28 cellular contexts compared by ENCODE assay signal in the genomic region with DNA sequence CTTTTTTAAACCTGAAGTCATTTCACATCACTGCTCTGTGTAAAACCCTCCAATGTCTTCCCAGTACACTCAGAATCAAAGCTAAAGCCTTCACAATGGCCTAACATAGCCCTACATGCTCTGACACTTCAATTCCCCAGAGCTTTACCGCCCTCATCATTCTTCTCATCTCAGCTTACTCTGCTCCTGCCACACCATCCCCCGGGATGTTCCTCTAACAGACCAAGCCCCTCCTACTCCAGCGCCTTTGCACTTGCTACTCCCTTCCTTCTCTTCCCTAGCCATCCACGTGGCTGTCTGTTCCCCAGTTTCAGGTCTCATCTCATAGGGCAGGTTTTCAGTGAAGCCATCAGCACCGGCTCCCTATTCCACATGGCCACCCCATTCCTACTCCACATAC.
"Had no signal": no experiment of that assay in that cellular context is flagged by ENCODE, and none has a peak within 500 bp of the region (broad histone marks: within the 10 kb centered on the region; RNA-seq: fewer than 3 reads in every experiment).

No MANE protein-coding gene starts in this region.

- H3K27ac ChIP-seq: adrenal gland, ascending aorta, foreskin keratinocyte, lower lobe of right lung, right lobe of liver, thoracic aorta, upper lobe of left lung, VCaP had no signal

- DNase-seq: activated CD4-positive, alpha-beta T cell treated with anti-CD3 and anti-CD28 coated beads, Interleukin-2, amount 50 U/mL, for 1 hour; activated CD4-positive, CD25-positive, alpha-beta regulatory T cell treated with anti-CD3 and anti-CD28 coated beads, Interleukin-2, amount 50 U/mL, for 72 hours; activated CD8-positive, alpha-beta T cell treated with anti-CD3 and anti-CD28 coated beads, Interleukin-2, amount 10 ng/mL, durations not matched to agents 7 days and 5 days; activated gamma-delta T cell; activated naive CD4-positive, alpha-beta T cell treated with anti-CD3 and anti-CD28 coated beads, Interleukin-2, amount 50 U/mL, for 16 hours; adrenal gland; central memory CD4-positive, alpha-beta T cell; dermis blood vessel endothelial cell; effector CD8-positive, alpha-beta T cell; erythroblast; foreskin keratinocyte; immature natural killer cell; lower lobe of right lung; mesendoderm; naive B cell; posterior cingulate gyrus; right lobe of liver; stimulated activated CD4-positive, alpha-beta T cell treated with anti-CD3 and anti-CD28 coated beads, Interleukin-15, amount 100 ng/mL, for 24 hours; stimulated activated naive B cell treated with anti-CD40 and anti-IgM and Interleukin-4, amounts not matched to agents 10 μg/mL and 1 μg/mL and 100 μg/mL, for 72 hours; upper lobe of left lung had no signal

- H3K27ac Mint-ChIP-seq: activated CD8-positive, alpha-beta T cell treated with anti-CD3 and anti-CD28 coated beads, Interleukin-2, amount 10 ng/mL, durations not matched to agents 7 days and 5 days; activated T-helper 1 cell treated with anti-CD3 and anti-CD28 coated beads, Interleukin-12 subunit alpha, Interleukin-12 subunit beta, Interleukin-2, Interleukin-4 antibody, amounts not matched to agents 30 ng/mL and 10 ng/mL and 1 ng/mL, durations not matched to agents 14 hours and 24 hours and 36 hours; immature natural killer cell; naive B cell; stimulated activated naive B cell treated with anti-CD40 and anti-IgM and Interleukin-4, amounts not matched to agents 10 μg/mL and 1 μg/mL and 100 μg/mL, for 72 hours; T-helper 2 cell treated with Interferon-gamma antibody and Interleukin-4, amounts not matched to agents 5 μg/mL and 100 μg/mL, for 36 hours had no signal

- H3K36me3 ChIP-seq: adrenal gland, ascending aorta, lower lobe of right lung, right lobe of liver, thoracic aorta, upper lobe of left lung had no signal

- H3K9me3 Mint-ChIP-seq: activated T-helper 1 cell treated with anti-CD3 and anti-CD28 coated beads, Interleukin-12 subunit alpha, Interleukin-12 subunit beta, Interleukin-2, Interleukin-4 antibody, amounts not matched to agents 30 ng/mL and 10 ng/mL and 1 ng/mL, durations not matched to agents 14 hours and 24 hours and 36 hours; immature natural killer cell; neural crest cell; stimulated activated naive B cell treated with anti-CD40 and anti-IgM and Interleukin-4, amounts not matched to agents 10 μg/mL and 1 μg/mL and 100 μg/mL, for 72 hours; T-helper 2 cell treated with Interferon-gamma antibody and Interleukin-4, amounts not matched to agents 5 μg/mL and 100 μg/mL, for 36 hours had no signal

- H3K4me2 ChIP-seq: smooth muscle cell had no signal

- H3K36me3 Mint-ChIP-seq: immature natural killer cell; naive B cell; stimulated activated naive B cell treated with anti-CD40 and anti-IgM and Interleukin-4, amounts not matched to agents 10 μg/mL and 1 μg/mL and 100 μg/mL, for 72 hours had no signal

- ATAC-seq: activated CD8-positive, alpha-beta T cell treated with anti-CD3 and anti-CD28 coated beads, Interleukin-2, amount 10 ng/mL, durations not matched to agents 7 days and 5 days; foreskin keratinocyte; left lobe of liver; lower lobe of right lung; right lobe of liver; stimulated activated naive B cell treated with anti-CD40 and anti-IgM and Interleukin-4, amounts not matched to agents 10 μg/mL and 1 μg/mL and 100 μg/mL, for 72 hours had no signal

- H3K4me3 Mint-ChIP-seq: activated CD8-positive, alpha-beta T cell treated with anti-CD3 and anti-CD28 coated beads, Interleukin-2, amount 10 ng/mL, durations not matched to agents 7 days and 5 days; activated T-helper 1 cell treated with anti-CD3 and anti-CD28 coated beads, Interleukin-12 subunit alpha, Interleukin-12 subunit beta, Interleukin-2, Interleukin-4 antibody, amounts not matched to agents 30 ng/mL and 10 ng/mL and 1 ng/mL, durations not matched to agents 14 hours and 24 hours and 36 hours; immature natural killer cell; naive B cell; neural crest cell; stimulated activated naive B cell treated with anti-CD40 and anti-IgM and Interleukin-4, amounts not matched to agents 10 μg/mL and 1 μg/mL and 100 μg/mL, for 72 hours; T-helper 2 cell treated with Interferon-gamma antibody and Interleukin-4, amounts not matched to agents 5 μg/mL and 100 μg/mL, for 36 hours had no signal

- H3K9me3 ChIP-seq: adrenal gland, ascending aorta, lower lobe of right lung, right lobe of liver, thoracic aorta, upper lobe of left lung had no signal

- H3K27me3 ChIP-seq: adrenal gland, ascending aorta, right lobe of liver, upper lobe of left lung had no signal

- H3K4me1 Mint-ChIP-seq: immature natural killer cell; naive B cell; neural crest cell; stimulated activated naive B cell treated with anti-CD40 and anti-IgM and Interleukin-4, amounts not matched to agents 10 μg/mL and 1 μg/mL and 100 μg/mL, for 72 hours had no signal

- H3K4me1 ChIP-seq: adrenal gland, foreskin keratinocyte, lower lobe of right lung, right lobe of liver, upper lobe of left lung had no signal

- H3K4me3 ChIP-seq: adrenal gland, ascending aorta, lower lobe of right lung, right lobe of liver, smooth muscle cell, thoracic aorta, upper lobe of left lung had no signal
